1 cellular context compared by ENCODE assay signal in genomic region chr4:145481164-145481941, GRCh38.
A peak's percentile ranks its signal among the peaks of the same experiment; 100 is the strongest.
TF ChIP-seq lines count a peak whose summit lies in the region.

Gene SMAD1 (plus strand): TSS chr4:145481853. CDS start chr4:145514614, 32,761 bp downstream.

TF ChIP-seq in Ishikawa, 13 proteins besides CTCF, POLR2A, EP300 and RAD21 (continued from another document):
- TF ChIP-seq REST (IDR thresholded peaks at IDR 0.05; ENCODE audit: low read depth) (no peak), TEAD4 (IDR thresholded peaks at IDR 0.05) (no peak), NFIC (IDR thresholded peaks at IDR 0.05) (peak; percentile 41; the same call in 1 of the 2 replicates), ZBTB7A (IDR thresholded peaks at IDR 0.05; ENCODE audit: low read depth) (peak; percentile 44; the same call in 1 of the 2 replicates), CREB1 (IDR thresholded peaks at IDR 0.05; ENCODE audit: low read depth) (no peak), TCF12 (IDR thresholded peaks at IDR 0.05; ENCODE audit: low read depth) (peak; percentile 17; the same call in 1 of the 2 replicates), FOXM1 (IDR thresholded peaks at IDR 0.05; ENCODE audit: borderline replicate concordance, low read depth) (no peak), TAF1 (IDR thresholded peaks at IDR 0.05; ENCODE audit: low read depth) (peak; percentile 78), EGR1 (IDR thresholded peaks at IDR 0.05) (no peak)
